Comparison of ENCODE assay signal across 35 cellular contexts in genomic region chr6:132551214-132551613, GRCh38. TPM values are rescaled to one million over a fixed set of nuclear protein-coding genes. Genes with fewer than 3 reads are reported as not detected.
"Had no signal": no experiment of that assay in that cellular context is flagged by ENCODE, and none has a peak within 500 bp of the region (broad histone marks: within the 10 kb centered on the region; RNA-seq: fewer than 3 reads in every experiment).

No MANE protein-coding gene starts in this region.

- H3K9me3 ChIP-seq: ascending aorta, breast epithelium, colonic mucosa, esophagus squamous epithelium, gastroesophageal sphincter had no signal

- H3K4me1 ChIP-seq: ascending aorta, breast epithelium, colonic mucosa, esophagus squamous epithelium, gastroesophageal sphincter had no signal

- H3K36me3 ChIP-seq: ascending aorta, breast epithelium, cardiac muscle cell, colonic mucosa, esophagus squamous epithelium, gastroesophageal sphincter had no signal

- DNase-seq: activated CD4-positive, alpha-beta memory T cell treated with anti-CD3 and anti-CD28 coated beads, Interleukin-2, amount 10 ng/mL, durations not matched to agents 7 days and 5 days; activated CD4-positive, alpha-beta T cell treated with anti-CD3 and anti-CD28 coated beads for 1 hour; activated CD4-positive, alpha-beta T cell treated with anti-CD3 and anti-CD28 coated beads for 4 hours; activated CD4-positive, alpha-beta T cell treated with anti-CD3 and anti-CD28 coated beads, Interleukin-2, amount 10 ng/mL, durations not matched to agents 7 days and 5 days; activated CD4-positive, alpha-beta T cell treated with anti-CD3 and anti-CD28 coated beads, Interleukin-2, amount 50 U/mL, for 4 hours; activated CD8-positive, alpha-beta memory T cell treated with anti-CD3 and anti-CD28 coated beads, Interleukin-2, amount 50 U/mL, for 48 hours; activated gamma-delta T cell; activated naive CD4-positive, alpha-beta T cell; activated naive CD4-positive, alpha-beta T cell treated with anti-CD3 and anti-CD28 coated beads, Interleukin-2, amount 10 ng/mL, durations not matched to agents 7 days and 5 days; activated naive CD8-positive, alpha-beta T cell treated with anti-CD3 and anti-CD28 coated beads, Interleukin-2, amount 10 ng/mL, durations not matched to agents 7 days and 5 days; activated T-cell treated with anti-CD3 and anti-CD28 coated beads for 4 hours; activated T-cell treated with anti-CD3 and anti-CD28 coated beads, Interleukin-2, amount 50 U/mL, for 24 hours; activated T-cell treated with anti-CD3 and anti-CD28 coated beads, Interleukin-2, amount 50 U/mL, for 72 hours; central memory CD4-positive, alpha-beta T cell; cerebellar nuclear complex; colonic mucosa; effector CD8-positive, alpha-beta T cell; esophagus squamous epithelium; foreskin melanocyte; T-helper 2 cell had no signal

- H3K4me1 Mint-ChIP-seq: activated CD4-positive, alpha-beta memory T cell treated with anti-CD3 and anti-CD28 coated beads, Interleukin-2, amount 10 ng/mL, durations not matched to agents 7 days and 5 days; activated CD4-positive, alpha-beta T cell treated with anti-CD3 and anti-CD28 coated beads, Interleukin-2, amount 10 ng/mL, durations not matched to agents 7 days and 5 days; activated naive CD4-positive, alpha-beta T cell treated with anti-CD3 and anti-CD28 coated beads, Interleukin-2, amount 10 ng/mL, durations not matched to agents 7 days and 5 days; activated naive CD8-positive, alpha-beta T cell treated with anti-CD3 and anti-CD28 coated beads, Interleukin-2, amount 10 ng/mL, durations not matched to agents 7 days and 5 days; brain had no signal

- H3K27me3 ChIP-seq: ascending aorta, breast epithelium, cardiac muscle cell, colonic mucosa, esophagus squamous epithelium had no signal

- H3K27ac Mint-ChIP-seq: activated CD4-positive, alpha-beta memory T cell treated with anti-CD3 and anti-CD28 coated beads, Interleukin-2, amount 10 ng/mL, durations not matched to agents 7 days and 5 days; activated CD4-positive, alpha-beta T cell treated with anti-CD3 and anti-CD28 coated beads, Interleukin-2, amount 10 ng/mL, durations not matched to agents 7 days and 5 days; activated naive CD4-positive, alpha-beta T cell treated with anti-CD3 and anti-CD28 coated beads, Interleukin-2, amount 10 ng/mL, durations not matched to agents 7 days and 5 days; activated naive CD4-positive, alpha-beta T cell treated with anti-CD3 and anti-CD28 coated beads, Interleukin-2, amount 50 U/mL, for 72 hours; activated naive CD8-positive, alpha-beta T cell treated with anti-CD3 and anti-CD28 coated beads, Interleukin-2, amount 10 ng/mL, durations not matched to agents 7 days and 5 days; activated T-cell treated with anti-CD3 and anti-CD28 coated beads, Interleukin-2, amount 50 U/mL, for 24 hours; activated T-cell treated with anti-CD3 and anti-CD28 coated beads, Interleukin-2, amount 50 U/mL, for 72 hours; brain had no signal

- H3K36me3 Mint-ChIP-seq: activated naive CD4-positive, alpha-beta T cell treated with anti-CD3 and anti-CD28 coated beads, Interleukin-2, amount 10 ng/mL, durations not matched to agents 7 days and 5 days; activated naive CD4-positive, alpha-beta T cell treated with anti-CD3 and anti-CD28 coated beads, Interleukin-2, amount 50 U/mL, for 72 hours; activated naive CD8-positive, alpha-beta T cell treated with anti-CD3 and anti-CD28 coated beads, Interleukin-2, amount 10 ng/mL, durations not matched to agents 7 days and 5 days; brain had no signal

- H3K4me3 Mint-ChIP-seq: activated CD4-positive, alpha-beta memory T cell treated with anti-CD3 and anti-CD28 coated beads, Interleukin-2, amount 10 ng/mL, durations not matched to agents 7 days and 5 days; activated CD4-positive, alpha-beta T cell treated with anti-CD3 and anti-CD28 coated beads, Interleukin-2, amount 10 ng/mL, durations not matched to agents 7 days and 5 days; activated naive CD4-positive, alpha-beta T cell treated with anti-CD3 and anti-CD28 coated beads, Interleukin-2, amount 10 ng/mL, durations not matched to agents 7 days and 5 days; activated naive CD8-positive, alpha-beta T cell treated with anti-CD3 and anti-CD28 coated beads, Interleukin-2, amount 10 ng/mL, durations not matched to agents 7 days and 5 days; activated T-cell treated with anti-CD3 and anti-CD28 coated beads, Interleukin-2, amount 50 U/mL, for 24 hours; activated T-cell treated with anti-CD3 and anti-CD28 coated beads, Interleukin-2, amount 50 U/mL, for 72 hours; brain had no signal

- H3K9me3 Mint-ChIP-seq: activated CD4-positive, alpha-beta memory T cell treated with anti-CD3 and anti-CD28 coated beads, Interleukin-2, amount 10 ng/mL, durations not matched to agents 7 days and 5 days; activated CD4-positive, alpha-beta T cell treated with anti-CD3 and anti-CD28 coated beads, Interleukin-2, amount 10 ng/mL, durations not matched to agents 7 days and 5 days; activated naive CD4-positive, alpha-beta T cell treated with anti-CD3 and anti-CD28 coated beads, Interleukin-2, amount 10 ng/mL, durations not matched to agents 7 days and 5 days; activated naive CD4-positive, alpha-beta T cell treated with anti-CD3 and anti-CD28 coated beads, Interleukin-2, amount 50 U/mL, for 72 hours; activated naive CD8-positive, alpha-beta T cell treated with anti-CD3 and anti-CD28 coated beads, Interleukin-2, amount 10 ng/mL, durations not matched to agents 7 days and 5 days; activated T-cell treated with anti-CD3 and anti-CD28 coated beads, Interleukin-2, amount 50 U/mL, for 24 hours; activated T-cell treated with anti-CD3 and anti-CD28 coated beads, Interleukin-2, amount 50 U/mL, for 72 hours; brain had no signal

- H3K27ac ChIP-seq: ascending aorta, breast epithelium, cardiac muscle cell, colonic mucosa, epithelial cell of prostate, esophagus squamous epithelium, gastroesophageal sphincter had no signal

- H3K4me3 ChIP-seq: ascending aorta, breast epithelium, cardiac muscle cell, colonic mucosa, esophagus squamous epithelium, gastroesophageal sphincter had no signal

- FAIRE-seq: endometrium, endothelial cell of umbilical vein had no signal

- ATAC-seq: activated naive CD4-positive, alpha-beta T cell treated with anti-CD3 and anti-CD28 coated beads, Interleukin-2, amount 50 U/mL, for 72 hours; activated T-cell treated with anti-CD3 and anti-CD28 coated beads, Interleukin-2, amount 50 U/mL, for 72 hours; gastroesophageal sphincter had no signal

RNA-seq across cellular contexts. Expression of gene TAAR8, which starts 1.3 kb away (rescaled TPM):
- total RNA-seq: activated CD4-positive, alpha-beta memory T cell treated with anti-CD3 and anti-CD28 coated beads, Interleukin-2, amount 10 ng/mL, durations not matched to agents 7 days and 5 days; activated CD4-positive, alpha-beta T cell treated with anti-CD3 and anti-CD28 coated beads, Interleukin-2, amount 10 ng/mL, durations not matched to agents 7 days and 5 days; activated naive CD4-positive, alpha-beta T cell treated with anti-CD3 and anti-CD28 coated beads, Interleukin-2, amount 50 U/mL, for 72 hours; activated naive CD8-positive, alpha-beta T cell treated with anti-CD3 and anti-CD28 coated beads, Interleukin-2, amount 10 ng/mL, durations not matched to agents 7 days and 5 days; activated T-cell treated with anti-CD3 and anti-CD28 coated beads, Interleukin-2, amount 50 U/mL, for 72 hours; ascending aorta; breast epithelium; cardiac muscle cell; colonic mucosa; dermis microvascular lymphatic vessel endothelial cell; endothelial cell of umbilical vein; esophagus squamous epithelium; fibroblast of lung; fibroblast of villous mesenchyme; gastroesophageal sphincter; glomerular endothelial cell; T-helper 1 cell treated with Interleukin-12 subunit alpha and Interleukin-12 subunit beta and Interleukin-4 antibody, amounts not matched to agents 30 ng/mL and 1 ng/mL, for 36 hours had no signal
- polyA plus RNA-seq: cardiac muscle cell, endothelial cell of umbilical vein, esophagus, fibroblast of lung had no signal

RNA-seq across cellular contexts. Expression of gene TAAR9, which starts 13.1 kb away (rescaled TPM):
- total RNA-seq: activated CD4-positive, alpha-beta memory T cell treated with anti-CD3 and anti-CD28 coated beads, Interleukin-2, amount 10 ng/mL, durations not matched to agents 7 days and 5 days; activated CD4-positive, alpha-beta T cell treated with anti-CD3 and anti-CD28 coated beads, Interleukin-2, amount 10 ng/mL, durations not matched to agents 7 days and 5 days; activated naive CD4-positive, alpha-beta T cell treated with anti-CD3 and anti-CD28 coated beads, Interleukin-2, amount 50 U/mL, for 72 hours; activated naive CD8-positive, alpha-beta T cell treated with anti-CD3 and anti-CD28 coated beads, Interleukin-2, amount 10 ng/mL, durations not matched to agents 7 days and 5 days; activated T-cell treated with anti-CD3 and anti-CD28 coated beads, Interleukin-2, amount 50 U/mL, for 72 hours; ascending aorta; breast epithelium; cardiac muscle cell; colonic mucosa; dermis microvascular lymphatic vessel endothelial cell; endothelial cell of umbilical vein; esophagus squamous epithelium; fibroblast of lung; fibroblast of villous mesenchyme; gastroesophageal sphincter; glomerular endothelial cell; T-helper 1 cell treated with Interleukin-12 subunit alpha and Interleukin-12 subunit beta and Interleukin-4 antibody, amounts not matched to agents 30 ng/mL and 1 ng/mL, for 36 hours had no signal
- polyA plus RNA-seq: cardiac muscle cell, endothelial cell of umbilical vein, esophagus, fibroblast of lung had no signal

RNA-seq across cellular contexts. Expression of gene TAAR6, which starts 18.9 kb away (rescaled TPM):
- total RNA-seq: activated CD4-positive, alpha-beta memory T cell treated with anti-CD3 and anti-CD28 coated beads, Interleukin-2, amount 10 ng/mL, durations not matched to agents 7 days and 5 days; activated CD4-positive, alpha-beta T cell treated with anti-CD3 and anti-CD28 coated beads, Interleukin-2, amount 10 ng/mL, durations not matched to agents 7 days and 5 days; activated naive CD4-positive, alpha-beta T cell treated with anti-CD3 and anti-CD28 coated beads, Interleukin-2, amount 50 U/mL, for 72 hours; activated naive CD8-positive, alpha-beta T cell treated with anti-CD3 and anti-CD28 coated beads, Interleukin-2, amount 10 ng/mL, durations not matched to agents 7 days and 5 days; activated T-cell treated with anti-CD3 and anti-CD28 coated beads, Interleukin-2, amount 50 U/mL, for 72 hours; ascending aorta; breast epithelium; cardiac muscle cell; colonic mucosa; dermis microvascular lymphatic vessel endothelial cell; endothelial cell of umbilical vein; esophagus squamous epithelium; fibroblast of lung; fibroblast of villous mesenchyme; gastroesophageal sphincter; glomerular endothelial cell; T-helper 1 cell treated with Interleukin-12 subunit alpha and Interleukin-12 subunit beta and Interleukin-4 antibody, amounts not matched to agents 30 ng/mL and 1 ng/mL, for 36 hours had no signal
- polyA plus RNA-seq: cardiac muscle cell, endothelial cell of umbilical vein, esophagus, fibroblast of lung had no signal

RNA-seq across cellular contexts. Expression of gene TAAR5, which starts 38.3 kb away (rescaled TPM):
- total RNA-seq: activated CD4-positive, alpha-beta memory T cell treated with anti-CD3 and anti-CD28 coated beads, Interleukin-2, amount 10 ng/mL, durations not matched to agents 7 days and 5 days; activated CD4-positive, alpha-beta T cell treated with anti-CD3 and anti-CD28 coated beads, Interleukin-2, amount 10 ng/mL, durations not matched to agents 7 days and 5 days; activated naive CD4-positive, alpha-beta T cell treated with anti-CD3 and anti-CD28 coated beads, Interleukin-2, amount 50 U/mL, for 72 hours; activated naive CD8-positive, alpha-beta T cell treated with anti-CD3 and anti-CD28 coated beads, Interleukin-2, amount 10 ng/mL, durations not matched to agents 7 days and 5 days; activated T-cell treated with anti-CD3 and anti-CD28 coated beads, Interleukin-2, amount 50 U/mL, for 72 hours; ascending aorta; breast epithelium; cardiac muscle cell; colonic mucosa; dermis microvascular lymphatic vessel endothelial cell; endothelial cell of umbilical vein; esophagus squamous epithelium; fibroblast of lung; fibroblast of villous mesenchyme; gastroesophageal sphincter; glomerular endothelial cell; T-helper 1 cell treated with Interleukin-12 subunit alpha and Interleukin-12 subunit beta and Interleukin-4 antibody, amounts not matched to agents 30 ng/mL and 1 ng/mL, for 36 hours had no signal
- polyA plus RNA-seq: cardiac muscle cell, endothelial cell of umbilical vein, esophagus, fibroblast of lung had no signal
